ENCODE assay signal across 25 cellular contexts in the genomic region with DNA sequence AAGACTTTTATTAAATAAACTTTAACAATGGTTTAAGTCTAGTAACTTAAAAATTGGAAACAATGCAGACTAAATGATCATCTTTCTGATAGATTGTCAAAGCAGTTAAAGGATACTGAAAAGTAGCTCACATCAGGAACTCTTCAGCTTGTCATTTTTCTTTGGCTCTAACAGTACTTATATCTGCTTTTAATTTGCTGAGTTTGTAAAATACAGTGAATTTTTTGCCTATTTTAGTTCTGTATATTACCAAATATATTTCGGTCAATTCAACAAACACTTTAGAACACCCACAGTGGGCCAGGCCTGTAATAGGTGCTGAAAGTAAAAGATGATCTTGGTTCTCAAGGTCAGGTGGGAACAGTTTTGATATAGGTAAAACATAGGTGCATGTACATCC. TPM values are rescaled to one million over a fixed set of nuclear protein-coding genes. Genes with fewer than 3 reads are reported as not detected.
DNase-seq lines count a peak whose midpoint lies in the region; ATAC-seq, FAIRE-seq and TF ChIP-seq lines count a peak whose summit lies in the region.
"Had no signal": no experiment of that assay in that cellular context is flagged by ENCODE, and none has a peak within 500 bp of the region (broad histone marks: within the 10 kb centered on the region; RNA-seq: fewer than 3 reads in every experiment).

No MANE protein-coding gene starts in this region.

- TF ChIP-seq RAD21 in A549 (conservative IDR thresholded peaks at IDR 0.05 in 1 of 2, IDR thresholded peaks at IDR 0.05 in 1 of 2): no peak

- no peak overlapping the region for H3K4me2 ChIP-seq in A549
- H3K4me2 ChIP-seq: BLaER1 treated with 17β-estradiol and CSF1 and Interleukin-3, amounts not matched to agents 10 nM and 100 nM had no signal

- H3K9me3 ChIP-seq in A549 (no peaks in the 10 kb centered on the region), Panc1 (ENCODE audit: control insufficient read depth, insufficient read depth, low read depth, low read length) (no peaks in the 10 kb centered on the region)
- H3K9me3 ChIP-seq: BLaER1 treated with 17β-estradiol and CSF1 and Interleukin-3, amounts not matched to agents 10 nM and 100 nM; Caco-2 had no signal

- peak; percentile 68 for FAIRE-seq in A549 (lab: Jason Lieb, UNC)
- FAIRE-seq: A204.1, GM12878, GM12892, GM18507 had no signal

- H3K27me3 ChIP-seq in Panc1 (ENCODE audit: control insufficient read depth, insufficient read depth, low read length): no peaks in the 10 kb centered on the region
- H3K27me3 ChIP-seq: BLaER1 treated with 17β-estradiol and CSF1 and Interleukin-3, amounts not matched to agents 10 nM and 100 nM had no signal

- H3K27ac ChIP-seq in A549 (peak overlapping the region; percentile 63 to 82; a peak in 5 of 6 replicates), Panc1 (ENCODE audit: low read length) (no peak overlapping the region)
- H3K27ac ChIP-seq: BLaER1 treated with 17β-estradiol and CSF1 and Interleukin-3, amounts not matched to agents 10 nM and 100 nM; C4-2B had no signal

- H3K4me3 ChIP-seq in A549 (no peak overlapping the region), Panc1 (ENCODE audit: low read depth in 2 of 2, low read length in 2 of 2) (no peak overlapping the region)
- H3K4me3 ChIP-seq: BLaER1 treated with 17β-estradiol and CSF1 and Interleukin-3, amounts not matched to agents 10 nM and 100 nM; GM12878 had no signal

- no peak for TF ChIP-seq POLR2A in A549 (IDR thresholded peaks at IDR 0.05; ENCODE audit: low read length)

- CTCF ChIA-PET in A549 (lab: Yijun Ruan, JAX): interaction anchor here (0.6 to 9.2 kb wide), 8 partner anchors 16 to 433 kb away, joined by 3 to 66 read pairs (median 7); no protein-coding TSS in a partner anchor
- CTCF ChIA-PET in Calu3 (lab: Charles Lee): no interaction called here
- CTCF ChIA-PET in Panc1 (lab: Charles Lee): no interaction called here

- H3K4me1 ChIP-seq in A549: peaks cover 76% of the 10 kb centered on the region
- peaks cover 8% of the 10 kb centered on the region for H3K4me1 ChIP-seq in Panc1 (ENCODE audit: control insufficient read depth, insufficient read depth, low read length)
- H3K4me1 ChIP-seq: Caco-2 had no signal

- no peak for ATAC-seq in A549
- no peak for ATAC-seq in Panc1
- no peak for ATAC-seq in left colon
- no peak for ATAC-seq in stimulated activated naive CD8-positive, alpha-beta T cell treated with anti-CD3 and anti-CD28 coated beads, Interleukin-15, Interleukin-2, amounts not matched to agents 100 U/mL and 50 U/mL, for 24 hours
- ATAC-seq in activated naive CD4-positive, alpha-beta T cell treated with anti-CD3 and anti-CD28 coated beads, Interleukin-2, amount 50 U/mL, for 72 hours: no peak
- ATAC-seq: CD8-positive, alpha-beta T cell had no signal

- no peaks in the 10 kb centered on the region for H3K9me3 Mint-ChIP-seq in Calu3 (ENCODE audit: low read depth, unreplicated experiment)
- H3K9me3 Mint-ChIP-seq in activated naive CD4-positive, alpha-beta T cell treated with anti-CD3 and anti-CD28 coated beads, Interleukin-2, amount 50 U/mL, for 72 hours: no peaks in the 10 kb centered on the region
- H3K9me3 Mint-ChIP-seq: CD4-positive, alpha-beta T cell; CD8-positive, alpha-beta T cell had no signal

- POLR2A ChIA-PET in A549 (lab: Yijun Ruan, JAX) (interaction anchor here (0.7 to 2.1 kb wide), 2 partner anchors 23 to 42 kb away, joined by 4 to 7 read pairs; a partner anchor contains a TSS), Panc1 (lab: Charles Lee) (no interaction called here)

- H3K4me3 Mint-ChIP-seq in Calu3 (ENCODE audit: low read depth, unreplicated experiment): no peak overlapping the region
- H3K4me3 Mint-ChIP-seq: B cell; CD4-positive, alpha-beta T cell; CD8-positive, alpha-beta T cell had no signal

- no peak for TF ChIP-seq EP300 in A549 (IDR thresholded peaks at IDR 0.05)

- no peaks in the 10 kb centered on the region for H3K27me3 Mint-ChIP-seq in Calu3 (ENCODE audit: unreplicated experiment)
- H3K27me3 Mint-ChIP-seq: B cell; CD4-positive, alpha-beta T cell had no signal

- intact Hi-C loops in Calu3 (cut with micrococcal nuclease; ENCODE audit: unreplicated experiment) (loop anchor here (10.0 kb wide), 1 partner anchor 197 kb away; a partner anchor contains a TSS), Panc1 (cut with micrococcal nuclease; ENCODE audit: unreplicated experiment) (no loop called here), left colon (cut with DNase I, micrococcal nuclease) (no loop called here)

- in situ Hi-C loops in Panc1 (cut with HindIII; ENCODE audit: low pct_unique_long_range_greater_than_20kb, low sequenced_read_pairs): no loop called here

- H3K36me3 ChIP-seq in Panc1 (ENCODE audit: control insufficient read depth, insufficient read depth, low read length): peaks cover 11% of the 10 kb centered on the region

- BruUV-seq in Calu3 (replicated peaks; lab: Mats Ljungman, UMichigan) (no TSS peak), Panc1 (replicated peaks; lab: Mats Ljungman, UMichigan) (TSS peak; percentile 20)

- H3K36me3 Mint-ChIP-seq in Calu3 (ENCODE audit: insufficient read depth, unreplicated experiment): no peaks in the 10 kb centered on the region
- H3K36me3 Mint-ChIP-seq in activated naive CD4-positive, alpha-beta T cell treated with anti-CD3 and anti-CD28 coated beads, Interleukin-2, amount 50 U/mL, for 72 hours: no peaks in the 10 kb centered on the region

- peaks cover 15% of the 10 kb centered on the region for H3K4me1 Mint-ChIP-seq in Calu3 (ENCODE audit: low read depth, unreplicated experiment)

- WGBS in A549 (ENCODE audit: missing lambda C conversion rate): 95% methylated on average over 1 of the region's 1 CpG

- TF ChIP-seq CTCF in A549 (IDR thresholded peaks at IDR 0.05): no peak
- no peak for TF ChIP-seq CTCF in Calu3 (IDR thresholded peaks at IDR 0.05; ENCODE audit: unreplicated experiment)
- no peak for TF ChIP-seq CTCF in Panc1 (IDR thresholded peaks at IDR 0.05)

- DNase-seq in A549 (ENCODE audit: low read depth in 1 of 2, low spot score in 1 of 2) (no peak), Calu3 (no peak), Panc1 (ENCODE audit: low read depth, low spot score) (no peak), left colon (no peak)
- no peak for DNase-seq in stimulated activated naive CD8-positive, alpha-beta T cell treated with anti-CD3 and anti-CD28 coated beads, Interleukin-15, Interleukin-2, amounts not matched to agents 100 U/mL and 50 U/mL, for 24 hours
- DNase-seq in activated naive CD4-positive, alpha-beta T cell treated with anti-CD3 and anti-CD28 coated beads, Interleukin-2, amount 50 U/mL, for 72 hours (ENCODE audit: low spot score in 2 of 2): no peak
- DNase-seq: 8988T; AML-193; Caco-2; CD4-positive, alpha-beta T cell; CD8-positive, alpha-beta T cell; DMS 273 treated with DMSO at 0.1 percent for 48 hours; DMS153; DMS53; DMS79; DND-41; EL; GDM1 had no signal

- peak overlapping the region; percentile 54 for H3K27ac Mint-ChIP-seq in Calu3 (ENCODE audit: unreplicated experiment)
- H3K27ac Mint-ChIP-seq in activated naive CD4-positive, alpha-beta T cell treated with anti-CD3 and anti-CD28 coated beads, Interleukin-2, amount 50 U/mL, for 72 hours: no peak overlapping the region
- H3K27ac Mint-ChIP-seq: B cell; CD4-positive, alpha-beta T cell; CD8-positive, alpha-beta T cell had no signal

TF ChIP-seq in A549, 52 proteins besides CTCF, POLR2A, EP300 and RAD21:
- TF ChIP-seq GATA3 (IDR thresholded peaks at IDR 0.05; ENCODE audit: borderline replicate concordance) (no peak), HEYL (CRISPR knock-in tag; IDR thresholded peaks at IDR 0.05) (no peak), KDM5A (IDR thresholded peaks at IDR 0.05) (no peak), PHF8 (IDR thresholded peaks at IDR 0.05; ENCODE audit: borderline replicate concordance, low read depth) (no peak), MAFK (IDR thresholded peaks at IDR 0.05; ENCODE audit: partially characterized antibody) (peak; percentile 87), HOXA7 (CRISPR knock-in tag; IDR thresholded peaks at IDR 0.05) (no peak)
- TF ChIP-seq, protein P1, sequence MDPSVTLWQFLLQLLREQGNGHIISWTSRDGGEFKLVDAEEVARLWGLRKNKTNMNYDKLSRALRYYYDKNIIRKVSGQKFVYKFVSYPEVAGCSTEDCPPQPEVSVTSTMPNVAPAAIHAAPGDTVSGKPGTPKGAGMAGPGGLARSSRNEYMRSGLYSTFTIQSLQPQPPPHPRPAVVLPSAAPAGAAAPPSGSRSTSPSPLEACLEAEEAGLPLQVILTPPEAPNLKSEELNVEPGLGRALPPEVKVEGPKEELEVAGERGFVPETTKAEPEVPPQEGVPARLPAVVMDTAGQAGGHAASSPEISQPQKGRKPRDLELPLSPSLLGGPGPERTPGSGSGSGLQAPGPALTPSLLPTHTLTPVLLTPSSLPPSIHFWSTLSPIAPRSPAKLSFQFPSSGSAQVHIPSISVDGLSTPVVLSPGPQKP (IDR thresholded peaks at IDR 0.05; ENCODE audit: low read depth, low read length): no peak

RNA-seq across cellular contexts. Expression of a gene that starts 22.3 kb away (rescaled TPM):
- polyA plus RNA-seq in A549 (2011; rRNA removed) (85.2 and 94.2 TPM in 2 replicates), A549 (2017; fragmentation: RNase III; extraction: RNeasy Plus Mini Kit Qiagen cat#74134 plus additional on column Dnase treatment) (24.3 to 27.6 TPM (median 25.8 TPM) in 3 replicates)
- polyA plus RNA-seq in A549 (2012; cell fraction: cytosol; rRNA removed): 16.8 and 17.8 TPM in 2 replicates
- 4.5 and 7.3 TPM in 2 replicates for polyA plus RNA-seq in A549 (2012; cell fraction: nucleus; rRNA removed)
- polyA minus RNA-seq in A549 (2011; rRNA and poly(A)+ RNA removed): 24.7 and 24.9 TPM in 2 replicates
- total RNA-seq in Calu3 (2022) (11.6 and 12.1 TPM in 2 replicates), Panc1 (2021; ENCODE audit: unreplicated experiment) (15.6 TPM), left colon (10 to 100 TPM; 26.4 to 26.7 TPM)
- polyA plus RNA-seq in Panc1 (2012; ENCODE audit: insufficient read length): 11.9 TPM
- total RNA-seq in activated naive CD4-positive, alpha-beta T cell treated with anti-CD3 and anti-CD28 coated beads, Interleukin-2, amount 50 U/mL, for 72 hours: 1 to 10 TPM; 2.2 to 6.4 TPM

RNA-seq across cellular contexts. Expression of a gene that starts 23.4 kb away (rescaled TPM):
- polyA plus RNA-seq in A549 (2011; rRNA removed): 7.5 and 8.0 TPM in 2 replicates
- 0.83 and 1.0 TPM in 2 replicates for polyA plus RNA-seq in A549 (2012; cell fraction: cytosol; rRNA removed)
- polyA plus RNA-seq in A549 (2012; cell fraction: nucleus; rRNA removed): 2.0 and 2.9 TPM in 2 replicates
- polyA plus RNA-seq in A549 (2017; fragmentation: RNase III; extraction: RNeasy Plus Mini Kit Qiagen cat#74134 plus additional on column Dnase treatment): 3.3 to 3.5 TPM (median 3.4 TPM) in 3 replicates
- polyA minus RNA-seq in A549 (2011; rRNA and poly(A)+ RNA removed): 17.4 and 18.8 TPM in 2 replicates
- total RNA-seq in Calu3 (2022): 5.4 and 6.4 TPM in 2 replicates
- total RNA-seq in Panc1 (2021; ENCODE audit: unreplicated experiment): 5.4 TPM
- polyA plus RNA-seq in Panc1 (2012; ENCODE audit: insufficient read length): 1.6 TPM
- total RNA-seq in left colon: 1 to 10 TPM; 6.4 to 7.7 TPM
- 1 to 10 TPM; 3.8 to 9.1 TPM for total RNA-seq in activated naive CD4-positive, alpha-beta T cell treated with anti-CD3 and anti-CD28 coated beads, Interleukin-2, amount 50 U/mL, for 72 hours
